21 cellular contexts compared by ENCODE assay signal in genomic region chr10:126250527-126251310, GRCh38.
"Had no signal": no experiment of that assay in that cellular context is flagged by ENCODE, and none has a peak within 500 bp of the region (broad histone marks: within the 10 kb centered on the region; RNA-seq: fewer than 3 reads in every experiment).

No MANE protein-coding gene starts in this region.

- ATAC-seq: activated CD8-positive, alpha-beta T cell treated with anti-CD3 and anti-CD28 coated beads, Interleukin-2, amount 10 ng/mL, durations not matched to agents 7 days and 5 days; activated naive CD4-positive, alpha-beta T cell treated with anti-CD3 and anti-CD28 coated beads, Interleukin-2, amount 50 U/mL, for 72 hours; activated T-cell treated with anti-CD3 and anti-CD28 coated beads, Interleukin-2, amount 50 U/mL, for 72 hours; natural killer cell; stimulated activated memory B cell treated with anti-CD40 and anti-IgM and Interleukin-4, amounts not matched to agents 10 μg/mL and 1 μg/mL and 100 μg/mL, for 72 hours; T-helper 17 cell; WTC11 had no signal

- H3K9me3 ChIP-seq: gastrocnemius medialis, neutrophil, tibial artery, uterus had no signal

- DNase-seq: activated CD4-positive, alpha-beta T cell treated with anti-CD3 and anti-CD28 coated beads for 48 hours; activated CD8-positive, alpha-beta memory T cell treated with anti-CD3 and anti-CD28 coated beads, Interleukin-2, amount 50 U/mL, for 4 hours; activated CD8-positive, alpha-beta T cell treated with anti-CD3 and anti-CD28 coated beads, Interleukin-2, amount 10 ng/mL, durations not matched to agents 7 days and 5 days; activated gamma-delta T cell; activated T-cell treated with anti-CD3 and anti-CD28 coated beads, Interleukin-2, amount 50 U/mL, for 72 hours; amygdala; cerebellar nuclear complex; islet precursor cell; natural killer cell; posterior cingulate gyrus; retina; stimulated activated CD4-positive, alpha-beta T cell treated with anti-CD3 and anti-CD28 coated beads, Interleukin-2, amount 100 ng/mL, for 48 hours; T-helper 17 cell; tibial artery; uterus had no signal

- H3K27me3 ChIP-seq: gastrocnemius medialis, neutrophil, tibial artery, uterus had no signal

- H3K4me3 ChIP-seq: gastrocnemius medialis, tibial artery, uterus had no signal

- H3K27ac ChIP-seq: epithelial cell of prostate, gastrocnemius medialis, neutrophil, tibial artery, uterus had no signal

- H3K36me3 ChIP-seq: gastrocnemius medialis, neutrophil, tibial artery, uterus had no signal

- H3K4me1 ChIP-seq: gastrocnemius medialis had no signal
